ENCODE assay signal across 1 cellular context in genomic region chr3:15361494-15362214, GRCh38.
TF ChIP-seq lines count a peak whose summit lies in the region.

No MANE protein-coding gene starts in this region.

TF ChIP-seq in HCT116, 20 proteins besides CTCF, POLR2A, EP300 and RAD21 (continued from another document):
- no peak for TF ChIP-seq ZBTB33 (IDR thresholded peaks at IDR 0.05; ENCODE audit: extremely low read depth, insufficient replicate concordance, low read length)
- no peak for TF ChIP-seq FOSL1 (IDR thresholded peaks at IDR 0.05; ENCODE audit: low read depth)
- TF ChIP-seq REST (IDR thresholded peaks at IDR 0.05; ENCODE audit: low read depth) = no peak
- no peak for TF ChIP-seq SIN3A (IDR thresholded peaks at IDR 0.05; ENCODE audit: low read depth)
- no peak for TF ChIP-seq EZH2 (IDR thresholded peaks at IDR 0.05)
- TF ChIP-seq ELF1 (IDR thresholded peaks at IDR 0.05; ENCODE audit: borderline replicate concordance, low read depth) = no peak
- TF ChIP-seq SP1 (IDR thresholded peaks at IDR 0.05; ENCODE audit: low read depth) = no peak
